ENCODE assay signal across 1 cellular context in the genomic region with DNA sequence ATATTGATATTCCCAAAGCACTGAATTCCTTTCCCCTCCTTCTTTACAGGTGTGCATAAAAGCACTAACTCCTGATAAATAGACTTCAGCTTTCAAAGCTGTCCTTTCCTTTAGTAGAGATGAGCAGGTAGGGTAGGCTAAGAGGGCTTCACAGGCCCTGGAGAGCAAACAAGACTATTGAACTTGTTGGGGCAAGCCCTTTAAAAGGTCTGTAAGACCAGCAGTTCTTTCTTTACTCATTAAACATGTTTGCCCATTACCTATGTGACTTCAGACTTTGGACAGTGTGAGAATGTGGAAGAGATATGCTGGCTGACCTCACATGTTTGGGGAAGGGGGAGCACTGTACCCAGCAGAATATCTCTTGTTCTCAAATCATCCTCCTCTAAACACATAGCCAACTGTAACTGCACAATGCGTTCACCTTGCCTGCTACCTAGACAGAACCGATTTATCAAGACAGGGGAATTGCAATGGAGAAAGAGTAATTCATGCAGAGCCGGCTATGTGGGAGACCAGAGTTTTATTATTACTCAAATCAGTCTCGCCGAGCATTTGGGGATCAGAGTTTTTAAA.
TF ChIP-seq lines count a peak whose summit lies in the region.

No MANE protein-coding gene starts in this region.

TF ChIP-seq in HepG2, 621 proteins besides CTCF, POLR2A, EP300 and RAD21 (continued from another document and continues in another):
- TF ChIP-seq PHF21A (CRISPR knock-in tag; IDR thresholded peaks at IDR 0.05) (peak; percentile 87), NFRKB (IDR thresholded peaks at IDR 0.05) (no peak), SYNCRIP (IDR thresholded peaks at IDR 0.05; ENCODE audit: insufficient read depth, low read depth, low read length) (no peak), DNMT1 (CRISPR knock-in tag; IDR thresholded peaks at IDR 0.05) (no peak), NCOA2 (CRISPR knock-in tag; IDR thresholded peaks at IDR 0.05) (peak; percentile 94), SPEN (CRISPR knock-in tag; IDR thresholded peaks at IDR 0.05; ENCODE audit: low read depth) (peak; percentile 89; the same call in 1 of the 2 replicates), ZNF264 (CRISPR knock-in tag; IDR thresholded peaks at IDR 0.05) (no peak), ZNF564 (CRISPR knock-in tag; IDR thresholded peaks at IDR 0.05) (no peak), ZNF816 (CRISPR knock-in tag; IDR thresholded peaks at IDR 0.05; ENCODE audit: borderline replicate concordance) (peak; percentile 34; the same call in 1 of the 2 replicates), U2AF1 (optimal IDR thresholded peaks at IDR 0.05; ENCODE audit: low read depth, low read length) (no peak), ZNF562 (CRISPR knock-in tag; IDR thresholded peaks at IDR 0.05; ENCODE audit: borderline replicate concordance) (no peak), ZNF720 (CRISPR knock-in tag; IDR thresholded peaks at IDR 0.05) (no peak), PLRG1 (conservative IDR thresholded peaks at IDR 0.05) (no peak), FOXO1 (CRISPR knock-in tag; IDR thresholded peaks at IDR 0.05) (peak; percentile 87), NCOR1 (IDR thresholded peaks at IDR 0.05; ENCODE audit: borderline replicate concordance, low read length) (peak; percentile 88; the same call in 1 of the 2 replicates), ZNF232 (CRISPR knock-in tag; IDR thresholded peaks at IDR 0.05; ENCODE audit: borderline replicate concordance) (0 out of 2 replicates have a peak, but pooled peaks have one; percentile 19), RFX3 (CRISPR knock-in tag; IDR thresholded peaks at IDR 0.05) (no peak), SNAI1 (CRISPR knock-in tag; IDR thresholded peaks at IDR 0.05; ENCODE audit: borderline replicate concordance) (no peak), ZNF777 (CRISPR knock-in tag; IDR thresholded peaks at IDR 0.05) (no peak), MYNN (CRISPR knock-in tag; IDR thresholded peaks at IDR 0.05; ENCODE audit: low read depth) (no peak), PHF5A (CRISPR knock-in tag; IDR thresholded peaks at IDR 0.05; ENCODE audit: low read depth, unreplicated experiment) (peak; percentile 63), TBL1XR1 (IDR thresholded peaks at IDR 0.05; ENCODE audit: borderline replicate concordance, low read length, partially characterized antibody) (peak; percentile 74), HHEX (CRISPR knock-in tag; IDR thresholded peaks at IDR 0.05) (peak; percentile 79), ZNF274 (CRISPR knock-in tag; IDR thresholded peaks at IDR 0.05) (no peak), ZNF350 (CRISPR knock-in tag; IDR thresholded peaks at IDR 0.05; ENCODE audit: borderline replicate concordance, low read depth) (peak; percentile 30; the same call in 1 of the 2 replicates), SCMH1 (CRISPR knock-in tag; IDR thresholded peaks at IDR 0.05; ENCODE audit: borderline replicate concordance) (no peak), ISX (CRISPR knock-in tag; conservative IDR thresholded peaks at IDR 0.05) (no peak), ZNF558 (CRISPR knock-in tag; IDR thresholded peaks at IDR 0.05; ENCODE audit: borderline replicate concordance) (no peak), ZNF451 (CRISPR knock-in tag; IDR thresholded peaks at IDR 0.05) (no peak), SETDB1 (CRISPR knock-in tag; IDR thresholded peaks at IDR 0.05; ENCODE audit: borderline replicate concordance) (no peak), MIXL1 (CRISPR knock-in tag; IDR thresholded peaks at IDR 0.05) (peak; percentile 97), SALL2 (CRISPR knock-in tag; IDR thresholded peaks at IDR 0.05) (0 out of 2 replicates have a peak, but pooled peaks have one; percentile 66), ZC3H13 (CRISPR knock-in tag; IDR thresholded peaks at IDR 0.05) (no peak), RCOR2 (CRISPR knock-in tag; IDR thresholded peaks at IDR 0.05) (peak; percentile 80), ZNF619 (CRISPR knock-in tag; IDR thresholded peaks at IDR 0.05) (no peak), ELF1 (CRISPR knock-in tag; IDR thresholded peaks at IDR 0.05) (no peak)
- TF ChIP-seq, protein P1, sequence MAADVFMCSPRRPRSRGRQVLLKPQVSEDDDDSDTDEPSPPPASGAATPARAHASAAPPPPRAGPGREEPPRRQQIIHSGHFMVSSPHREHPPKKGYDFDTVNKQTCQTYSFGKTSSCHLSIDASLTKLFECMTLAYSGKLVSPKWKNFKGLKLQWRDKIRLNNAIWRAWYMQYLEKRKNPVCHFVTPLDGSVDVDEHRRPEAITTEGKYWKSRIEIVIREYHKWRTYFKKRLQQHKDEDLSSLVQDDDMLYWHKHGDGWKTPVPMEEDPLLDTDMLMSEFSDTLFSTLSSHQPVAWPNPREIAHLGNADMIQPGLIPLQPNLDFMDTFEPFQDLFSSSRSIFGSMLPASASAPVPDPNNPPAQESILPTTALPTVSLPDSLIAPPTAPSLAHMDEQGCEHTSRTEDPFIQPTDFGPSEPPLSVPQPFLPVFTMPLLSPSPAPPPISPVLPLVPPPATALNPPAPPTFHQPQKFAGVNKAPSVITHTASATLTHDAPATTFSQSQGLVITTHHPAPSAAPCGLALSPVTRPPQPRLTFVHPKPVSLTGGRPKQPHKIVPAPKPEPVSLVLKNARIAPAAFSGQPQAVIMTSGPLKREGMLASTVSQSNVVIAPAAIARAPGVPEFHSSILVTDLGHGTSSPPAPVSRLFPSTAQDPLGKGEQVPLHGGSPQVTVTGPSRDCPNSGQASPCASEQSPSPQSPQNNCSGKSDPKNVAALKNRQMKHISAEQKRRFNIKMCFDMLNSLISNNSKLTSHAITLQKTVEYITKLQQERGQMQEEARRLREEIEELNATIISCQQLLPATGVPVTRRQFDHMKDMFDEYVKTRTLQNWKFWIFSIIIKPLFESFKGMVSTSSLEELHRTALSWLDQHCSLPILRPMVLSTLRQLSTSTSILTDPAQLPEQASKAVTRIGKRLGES (CRISPR knock-in tag; IDR thresholded peaks at IDR 0.05; ENCODE audit: borderline replicate concordance), result no peak
- TF ChIP-seq, protein P2, sequence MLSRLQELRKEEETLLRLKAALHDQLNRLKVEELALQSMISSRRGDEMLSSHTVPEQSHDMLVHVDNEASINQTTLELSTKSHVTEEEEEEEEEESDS (CRISPR knock-in tag; IDR thresholded peaks at IDR 0.05; ENCODE audit: borderline replicate concordance), result no peak
- TF ChIP-seq, protein P3, sequence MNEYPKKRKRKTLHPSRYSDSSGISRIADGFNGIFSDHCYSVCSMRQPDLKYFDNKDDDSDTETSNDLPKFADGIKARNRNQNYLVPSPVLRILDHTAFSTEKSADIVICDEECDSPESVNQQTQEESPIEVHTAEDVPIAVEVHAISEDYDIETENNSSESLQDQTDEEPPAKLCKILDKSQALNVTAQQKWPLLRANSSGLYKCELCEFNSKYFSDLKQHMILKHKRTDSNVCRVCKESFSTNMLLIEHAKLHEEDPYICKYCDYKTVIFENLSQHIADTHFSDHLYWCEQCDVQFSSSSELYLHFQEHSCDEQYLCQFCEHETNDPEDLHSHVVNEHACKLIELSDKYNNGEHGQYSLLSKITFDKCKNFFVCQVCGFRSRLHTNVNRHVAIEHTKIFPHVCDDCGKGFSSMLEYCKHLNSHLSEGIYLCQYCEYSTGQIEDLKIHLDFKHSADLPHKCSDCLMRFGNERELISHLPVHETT (CRISPR knock-in tag; conservative IDR thresholded peaks at IDR 0.05), result no peak
- TF ChIP-seq, protein P4, sequence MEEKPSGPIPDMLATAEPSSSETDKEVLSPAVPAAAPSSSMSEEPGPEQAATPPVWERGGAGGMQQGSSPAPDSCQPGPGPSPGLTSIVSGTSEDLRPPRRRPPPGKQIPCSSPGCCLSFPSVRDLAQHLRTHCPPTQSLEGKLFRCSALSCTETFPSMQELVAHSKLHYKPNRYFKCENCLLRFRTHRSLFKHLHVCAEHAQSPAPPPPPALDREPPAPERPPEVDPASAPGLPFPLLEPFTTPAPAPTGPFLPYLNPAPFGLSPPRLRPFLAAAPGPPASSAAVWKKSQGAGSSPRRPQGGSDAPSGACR (CRISPR knock-in tag; IDR thresholded peaks at IDR 0.05), result peak; percentile 90; the same call in 1 of the 2 replicates
- TF ChIP-seq, protein P5, sequence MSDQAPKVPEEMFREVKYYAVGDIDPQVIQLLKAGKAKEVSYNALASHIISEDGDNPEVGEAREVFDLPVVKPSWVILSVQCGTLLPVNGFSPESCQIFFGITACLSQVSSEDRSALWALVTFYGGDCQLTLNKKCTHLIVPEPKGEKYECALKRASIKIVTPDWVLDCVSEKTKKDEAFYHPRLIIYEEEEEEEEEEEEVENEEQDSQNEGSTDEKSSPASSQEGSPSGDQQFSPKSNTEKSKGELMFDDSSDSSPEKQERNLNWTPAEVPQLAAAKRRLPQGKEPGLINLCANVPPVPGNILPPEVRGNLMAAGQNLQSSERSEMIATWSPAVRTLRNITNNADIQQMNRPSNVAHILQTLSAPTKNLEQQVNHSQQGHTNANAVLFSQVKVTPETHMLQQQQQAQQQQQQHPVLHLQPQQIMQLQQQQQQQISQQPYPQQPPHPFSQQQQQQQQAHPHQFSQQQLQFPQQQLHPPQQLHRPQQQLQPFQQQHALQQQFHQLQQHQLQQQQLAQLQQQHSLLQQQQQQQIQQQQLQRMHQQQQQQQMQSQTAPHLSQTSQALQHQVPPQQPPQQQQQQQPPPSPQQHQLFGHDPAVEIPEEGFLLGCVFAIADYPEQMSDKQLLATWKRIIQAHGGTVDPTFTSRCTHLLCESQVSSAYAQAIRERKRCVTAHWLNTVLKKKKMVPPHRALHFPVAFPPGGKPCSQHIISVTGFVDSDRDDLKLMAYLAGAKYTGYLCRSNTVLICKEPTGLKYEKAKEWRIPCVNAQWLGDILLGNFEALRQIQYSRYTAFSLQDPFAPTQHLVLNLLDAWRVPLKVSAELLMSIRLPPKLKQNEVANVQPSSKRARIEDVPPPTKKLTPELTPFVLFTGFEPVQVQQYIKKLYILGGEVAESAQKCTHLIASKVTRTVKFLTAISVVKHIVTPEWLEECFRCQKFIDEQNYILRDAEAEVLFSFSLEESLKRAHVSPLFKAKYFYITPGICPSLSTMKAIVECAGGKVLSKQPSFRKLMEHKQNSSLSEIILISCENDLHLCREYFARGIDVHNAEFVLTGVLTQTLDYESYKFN (CRISPR knock-in tag; conservative IDR thresholded peaks at IDR 0.05), result peak; percentile 99
- TF ChIP-seq, protein P6, sequence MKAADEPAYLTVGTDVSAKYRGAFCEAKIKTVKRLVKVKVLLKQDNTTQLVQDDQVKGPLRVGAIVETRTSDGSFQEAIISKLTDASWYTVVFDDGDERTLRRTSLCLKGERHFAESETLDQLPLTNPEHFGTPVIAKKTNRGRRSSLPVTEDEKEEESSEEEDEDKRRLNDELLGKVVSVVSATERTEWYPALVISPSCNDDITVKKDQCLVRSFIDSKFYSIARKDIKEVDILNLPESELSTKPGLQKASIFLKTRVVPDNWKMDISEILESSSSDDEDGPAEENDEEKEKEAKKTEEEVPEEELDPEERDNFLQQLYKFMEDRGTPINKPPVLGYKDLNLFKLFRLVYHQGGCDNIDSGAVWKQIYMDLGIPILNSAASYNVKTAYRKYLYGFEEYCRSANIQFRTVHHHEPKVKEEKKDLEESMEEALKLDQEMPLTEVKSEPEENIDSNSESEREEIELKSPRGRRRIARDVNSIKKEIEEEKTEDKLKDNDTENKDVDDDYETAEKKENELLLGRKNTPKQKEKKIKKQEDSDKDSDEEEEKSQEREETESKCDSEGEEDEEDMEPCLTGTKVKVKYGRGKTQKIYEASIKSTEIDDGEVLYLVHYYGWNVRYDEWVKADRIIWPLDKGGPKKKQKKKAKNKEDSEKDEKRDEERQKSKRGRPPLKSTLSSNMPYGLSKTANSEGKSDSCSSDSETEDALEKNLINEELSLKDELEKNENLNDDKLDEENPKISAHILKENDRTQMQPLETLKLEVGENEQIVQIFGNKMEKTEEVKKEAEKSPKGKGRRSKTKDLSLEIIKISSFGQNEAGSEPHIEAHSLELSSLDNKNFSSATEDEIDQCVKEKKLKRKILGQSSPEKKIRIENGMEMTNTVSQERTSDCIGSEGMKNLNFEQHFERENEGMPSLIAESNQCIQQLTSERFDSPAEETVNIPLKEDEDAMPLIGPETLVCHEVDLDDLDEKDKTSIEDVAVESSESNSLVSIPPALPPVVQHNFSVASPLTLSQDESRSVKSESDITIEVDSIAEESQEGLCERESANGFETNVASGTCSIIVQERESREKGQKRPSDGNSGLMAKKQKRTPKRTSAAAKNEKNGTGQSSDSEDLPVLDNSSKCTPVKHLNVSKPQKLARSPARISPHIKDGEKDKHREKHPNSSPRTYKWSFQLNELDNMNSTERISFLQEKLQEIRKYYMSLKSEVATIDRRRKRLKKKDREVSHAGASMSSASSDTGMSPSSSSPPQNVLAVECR (CRISPR knock-in tag; IDR thresholded peaks at IDR 0.05; ENCODE audit: borderline replicate concordance), result 0 out of 2 replicates have a peak, but pooled peaks have one; percentile 63
- TF ChIP-seq, protein P7, sequence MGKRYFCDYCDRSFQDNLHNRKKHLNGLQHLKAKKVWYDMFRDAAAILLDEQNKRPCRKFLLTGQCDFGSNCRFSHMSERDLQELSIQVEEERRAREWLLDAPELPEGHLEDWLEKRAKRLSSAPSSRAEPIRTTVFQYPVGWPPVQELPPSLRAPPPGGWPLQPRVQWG (CRISPR knock-in tag; IDR thresholded peaks at IDR 0.05; ENCODE audit: borderline replicate concordance, low read depth), result no peak
- TF ChIP-seq, protein P8, sequence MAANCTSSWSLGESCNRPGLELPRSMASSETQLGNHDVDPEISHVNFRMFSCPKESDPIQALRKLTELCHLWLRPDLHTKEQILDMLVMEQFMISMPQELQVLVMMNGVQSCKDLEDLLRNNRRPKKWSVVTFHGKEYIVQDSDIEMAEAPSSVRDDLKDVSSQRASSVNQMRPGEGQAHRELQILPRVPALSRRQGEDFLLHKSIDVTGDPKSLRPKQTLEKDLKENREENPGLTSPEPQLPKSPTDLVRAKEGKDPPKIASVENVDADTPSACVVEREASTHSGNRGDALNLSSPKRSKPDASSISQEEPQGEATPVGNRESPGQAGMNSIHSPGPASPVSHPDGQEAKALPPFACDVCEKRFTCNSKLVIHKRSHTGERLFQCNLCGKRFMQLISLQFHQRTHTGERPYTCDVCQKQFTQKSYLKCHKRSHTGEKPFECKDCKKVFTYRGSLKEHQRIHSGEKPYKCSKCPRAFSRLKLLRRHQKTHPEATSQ (CRISPR knock-in tag; IDR thresholded peaks at IDR 0.05; ENCODE audit: borderline replicate concordance), result no peak
- TF ChIP-seq, protein P9, sequence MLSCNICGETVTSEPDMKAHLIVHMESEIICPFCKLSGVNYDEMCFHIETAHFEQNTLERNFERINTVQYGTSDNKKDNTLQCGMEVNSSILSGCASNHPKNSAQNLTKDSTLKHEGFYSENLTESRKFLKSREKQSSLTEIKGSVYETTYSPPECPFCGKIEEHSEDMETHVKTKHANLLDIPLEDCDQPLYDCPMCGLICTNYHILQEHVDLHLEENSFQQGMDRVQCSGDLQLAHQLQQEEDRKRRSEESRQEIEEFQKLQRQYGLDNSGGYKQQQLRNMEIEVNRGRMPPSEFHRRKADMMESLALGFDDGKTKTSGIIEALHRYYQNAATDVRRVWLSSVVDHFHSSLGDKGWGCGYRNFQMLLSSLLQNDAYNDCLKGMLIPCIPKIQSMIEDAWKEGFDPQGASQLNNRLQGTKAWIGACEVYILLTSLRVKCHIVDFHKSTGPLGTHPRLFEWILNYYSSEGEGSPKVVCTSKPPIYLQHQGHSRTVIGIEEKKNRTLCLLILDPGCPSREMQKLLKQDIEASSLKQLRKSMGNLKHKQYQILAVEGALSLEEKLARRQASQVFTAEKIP (CRISPR knock-in tag; IDR thresholded peaks at IDR 0.05; ENCODE audit: borderline replicate concordance), result no peak
- TF ChIP-seq, protein P10, sequence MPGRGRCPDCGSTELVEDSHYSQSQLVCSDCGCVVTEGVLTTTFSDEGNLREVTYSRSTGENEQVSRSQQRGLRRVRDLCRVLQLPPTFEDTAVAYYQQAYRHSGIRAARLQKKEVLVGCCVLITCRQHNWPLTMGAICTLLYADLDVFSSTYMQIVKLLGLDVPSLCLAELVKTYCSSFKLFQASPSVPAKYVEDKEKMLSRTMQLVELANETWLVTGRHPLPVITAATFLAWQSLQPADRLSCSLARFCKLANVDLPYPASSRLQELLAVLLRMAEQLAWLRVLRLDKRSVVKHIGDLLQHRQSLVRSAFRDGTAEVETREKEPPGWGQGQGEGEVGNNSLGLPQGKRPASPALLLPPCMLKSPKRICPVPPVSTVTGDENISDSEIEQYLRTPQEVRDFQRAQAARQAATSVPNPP (CRISPR knock-in tag; IDR thresholded peaks at IDR 0.05), result 0 out of 2 replicates have a peak, but pooled peaks have one; percentile 74
